14 cellular contexts compared by ENCODE assay signal in genomic region chr19:14474827-14475226, GRCh38. TPM values are rescaled to one million over a fixed set of nuclear protein-coding genes. Genes with fewer than 3 reads are reported as not detected.
DNase-seq lines count a peak whose midpoint lies in the region; ATAC-seq, FAIRE-seq and TF ChIP-seq lines count a peak whose summit lies in the region.
"Had no signal": no experiment of that assay in that cellular context is flagged by ENCODE, and none has a peak within 500 bp of the region (broad histone marks: within the 10 kb centered on the region; RNA-seq: fewer than 3 reads in every experiment).

No MANE protein-coding gene starts in this region.

- peak overlapping the region; percentile 32 for H3K4me3 Mint-ChIP-seq in activated T-helper 1 cell treated with anti-CD3 and anti-CD28 coated beads, Interleukin-12 subunit alpha, Interleukin-12 subunit beta, Interleukin-2, Interleukin-4 antibody, amounts not matched to agents 30 ng/mL and 10 ng/mL and 1 ng/mL, durations not matched to agents 14 hours and 24 hours and 36 hours

- ATAC-seq in HepG2 (peak; percentile 31), right lobe of liver (no peak)
- ATAC-seq: gastrocnemius medialis had no signal

- DNase-seq in HepG2 (ENCODE audit: low spot score) (no peak), right lobe of liver (no peak), kidney (peak; percentile 78), HUDEP-2 (lab: John Stamatoyannopoulos, UW; ENCODE audit: unreplicated experiment in 76 of 76) (no peak), MG63 (no peak), HCEC 1CT (no peak), Karpas-422 (no peak)
- DNase-seq in activated T-helper 1 cell treated with anti-CD3 and anti-CD28 coated beads, Interleukin-12 subunit alpha, Interleukin-12 subunit beta, Interleukin-2, Interleukin-4 antibody, amounts not matched to agents 30 ng/mL and 10 ng/mL and 1 ng/mL, durations not matched to agents 14 hours and 24 hours and 36 hours (ENCODE audit: low spot score), result no peak
- DNase-seq: activated CD4-positive, alpha-beta T cell treated with anti-CD3 and anti-CD28 coated beads for 4 hours; gastrocnemius medialis; midbrain; NCI-H1092; small intestine; stimulated activated naive CD4-positive, alpha-beta T cell treated with Interleukin-2 at 50 U/mL for 16 hours had no signal

- H3K4me1 ChIP-seq in HepG2 (ENCODE audit: insufficient read depth, low read length) (peaks cover 20% of the 10 kb centered on the region), right lobe of liver (peaks cover 0 to 19% (median 4%) of the 10 kb centered on the region in 4 donors), kidney (ENCODE audit: control insufficient read depth in 1 of 2, insufficient read depth in 1 of 2, low read depth in 1 of 2, low read length in 2 of 2) (peaks cover 0 to 24% of the 10 kb centered on the region in 2 donors), Karpas-422 (ENCODE audit: low read length) (peaks cover 16% of the 10 kb centered on the region)

- intact Hi-C loops in HepG2 (cut with micrococcal nuclease; ENCODE audit: unreplicated experiment), result no loop called here
- intact Hi-C loops in right lobe of liver (cut with DNase I), result no loop called here
- intact Hi-C loops in activated T-helper 1 cell treated with anti-CD3 and anti-CD28 coated beads, Interleukin-12 subunit alpha, Interleukin-12 subunit beta, Interleukin-2, Interleukin-4 antibody, amounts not matched to agents 30 ng/mL and 10 ng/mL and 1 ng/mL, durations not matched to agents 14 hours and 24 hours and 36 hours (cut with micrococcal nuclease), result loop anchor here (5.0 kb wide), 2 partner anchors 113 to 338 kb away; partner anchors contain the start of gene ASF1B
- intact Hi-C loops in kidney (cut with DNase I), result no loop called here

- peak overlapping the region; percentile 72 for H3K4me2 ChIP-seq in HepG2 (ENCODE audit: low read depth, low read length)
- H3K4me2 ChIP-seq in Karpas-422 (ENCODE audit: low read depth, low read length, poor library complexity, severe bottlenecking), result no peak overlapping the region

- H3K79me2 ChIP-seq in HepG2 (ENCODE audit: insufficient read depth, low read length) (no peaks in the 10 kb centered on the region), Karpas-422 (ENCODE audit: low read length) (no peaks in the 10 kb centered on the region)

- H3K27ac Mint-ChIP-seq in activated T-helper 1 cell treated with anti-CD3 and anti-CD28 coated beads, Interleukin-12 subunit alpha, Interleukin-12 subunit beta, Interleukin-2, Interleukin-4 antibody, amounts not matched to agents 30 ng/mL and 10 ng/mL and 1 ng/mL, durations not matched to agents 14 hours and 24 hours and 36 hours, result peak overlapping the region; percentile 4

- H4K20me1 ChIP-seq in HepG2 (ENCODE audit: insufficient read depth, low read length) (no peaks in the 10 kb centered on the region), Karpas-422 (ENCODE audit: insufficient read depth, low read depth, low read length) (0 out of 2 replicates have a peak, but pooled peaks cover 5% of the 10 kb centered on the region)

- H3K9me3 ChIP-seq in HepG2 (ENCODE audit: low read length) (no peaks in the 10 kb centered on the region), right lobe of liver (no peaks in the 10 kb centered on the region), kidney (ENCODE audit: control insufficient read depth in 1 of 2, low read length in 2 of 2) (no peaks in the 10 kb centered on the region), MG63 (no peaks in the 10 kb centered on the region), Karpas-422 (ENCODE audit: low read length) (no peaks in the 10 kb centered on the region)
- H3K9me3 ChIP-seq: gastrocnemius medialis had no signal

- whole genome bisulfite sequencing in HepG2 (ENCODE audit: low lambda C conversion rate), result 39% methylated on average over 5 of the region's 12 CpGs
- 42% methylated on average over 7 of the region's 12 CpGs for WGBS in right lobe of liver (ENCODE audit: insufficient coverage, low coverage, low lambda C conversion rate, missing lambda C conversion rate)

- no peak for TF ChIP-seq RAD21 in HepG2 (CRISPR knock-in tag; IDR thresholded peaks at IDR 0.05)

- TF ChIP-seq POLR2A in HepG2 (IDR thresholded peaks at IDR 0.05; ENCODE audit: insufficient read depth in 1 of 2, low read depth in 2 of 2, low read length in 2 of 2) (no peak), right lobe of liver (IDR thresholded peaks at IDR 0.05) (no peak)

- no peaks in the 10 kb centered on the region for H3K9me3 Mint-ChIP-seq in activated T-helper 1 cell treated with anti-CD3 and anti-CD28 coated beads, Interleukin-12 subunit alpha, Interleukin-12 subunit beta, Interleukin-2, Interleukin-4 antibody, amounts not matched to agents 30 ng/mL and 10 ng/mL and 1 ng/mL, durations not matched to agents 14 hours and 24 hours and 36 hours

- peaks cover 6% of the 10 kb centered on the region for H3K36me3 Mint-ChIP-seq in activated T-helper 1 cell treated with anti-CD3 and anti-CD28 coated beads, Interleukin-12 subunit alpha, Interleukin-12 subunit beta, Interleukin-2, Interleukin-4 antibody, amounts not matched to agents 30 ng/mL and 10 ng/mL and 1 ng/mL, durations not matched to agents 14 hours and 24 hours and 36 hours (ENCODE audit: low read depth)

- H3K9me2 ChIP-seq in Karpas-422 (replicated peaks; ENCODE audit: insufficient read depth, low read length), result no peaks in the 10 kb centered on the region

- TF ChIP-seq CTCF in HepG2 (CRISPR knock-in tag; IDR thresholded peaks at IDR 0.05) (no peak), right lobe of liver (IDR thresholded peaks at IDR 0.05) (no peak), kidney (IDR thresholded peaks at IDR 0.05; ENCODE audit: borderline replicate concordance, extremely low read depth, insufficient read depth) (no peak)

- CTCF ChIA-PET in HepG2 (lab: Yijun Ruan, JAX; ENCODE audit: low intra/inter-chr PET ratio, low total read pairs), result interaction anchor here (0.7 kb wide), 1 partner anchor 79 kb away, joined by 3 read pairs; no protein-coding TSS in a partner anchor

- H3K9ac ChIP-seq in HepG2 (ENCODE audit: insufficient read depth, low read depth, low read length), result no peak overlapping the region; the same call in 1 of the 2 replicates
- H3K9ac ChIP-seq in kidney (ENCODE audit: low read length in 2 of 2), result peak overlapping the region in 1 of 2 donors; percentile 34
- no peak overlapping the region for H3K9ac ChIP-seq in Karpas-422 (ENCODE audit: low read length)

- H3K27me3 Mint-ChIP-seq in activated T-helper 1 cell treated with anti-CD3 and anti-CD28 coated beads, Interleukin-12 subunit alpha, Interleukin-12 subunit beta, Interleukin-2, Interleukin-4 antibody, amounts not matched to agents 30 ng/mL and 10 ng/mL and 1 ng/mL, durations not matched to agents 14 hours and 24 hours and 36 hours (ENCODE audit: insufficient read depth), result peaks cover 17% of the 10 kb centered on the region

- H3K27ac ChIP-seq in HepG2 (ENCODE audit: extremely low read length, insufficient read depth, low read length), result no peak overlapping the region
- no peak overlapping the region for H3K27ac ChIP-seq in right lobe of liver
- peak overlapping the region in 1 of 2 donors; percentile 43 for H3K27ac ChIP-seq in kidney (ENCODE audit: low read depth in 2 of 2, low read length in 2 of 2)
- no peak overlapping the region for H3K27ac ChIP-seq in Karpas-422 (ENCODE audit: low read length)
- H3K27ac ChIP-seq: gastrocnemius medialis had no signal

- H3K27me3 ChIP-seq in HepG2 (ENCODE audit: control insufficient read depth in 1 of 2, insufficient read depth in 2 of 2, low read length in 2 of 2) (no peaks in the 10 kb centered on the region; a peak in 1 of 5 replicates), right lobe of liver (no peaks in the 10 kb centered on the region), MG63 (no peaks in the 10 kb centered on the region), Karpas-422 (ENCODE audit: low read length) (no peaks in the 10 kb centered on the region)

- no TSS peak for BruUV-seq in HepG2 (replicated peaks; lab: Mats Ljungman, UMichigan)

- POLR2A ChIA-PET in HepG2 (lab: Yijun Ruan, JAX), result no interaction called here

- TF ChIP-seq EP300 in HepG2 (IDR thresholded peaks at IDR 0.05; ENCODE audit: low read depth in 2 of 2, low read length in 2 of 2), result no peak
- TF ChIP-seq EP300 in HepG2 (CRISPR knock-in tag; IDR thresholded peaks at IDR 0.05; ENCODE audit: borderline replicate concordance), result no peak

- H3K4me1 Mint-ChIP-seq in activated T-helper 1 cell treated with anti-CD3 and anti-CD28 coated beads, Interleukin-12 subunit alpha, Interleukin-12 subunit beta, Interleukin-2, Interleukin-4 antibody, amounts not matched to agents 30 ng/mL and 10 ng/mL and 1 ng/mL, durations not matched to agents 14 hours and 24 hours and 36 hours (ENCODE audit: low read depth), result peaks cover 31% of the 10 kb centered on the region

- H3K36me3 ChIP-seq in HepG2 (replicated peaks in 1 of 2; ENCODE audit: control insufficient read depth in 1 of 2, insufficient read depth in 2 of 2, low read length in 2 of 2) (peaks cover 2 to 7% of the 10 kb centered on the region in 2 experiments; a peak in 3 of 5 replicates), right lobe of liver (peaks cover 0 to 7% (median under 1%) of the 10 kb centered on the region in 4 donors), kidney (ENCODE audit: control insufficient read depth in 1 of 2, insufficient read depth in 2 of 2, low read length in 2 of 2) (peaks cover 0 to 13% of the 10 kb centered on the region in 2 donors), MG63 (peaks cover 49% of the 10 kb centered on the region), Karpas-422 (ENCODE audit: insufficient read depth, low read length) (no peaks in the 10 kb centered on the region)

- FAIRE-seq in HepG2 (lab: Jason Lieb, UNC), result no peak
- FAIRE-seq in kidney (lab: Jason Lieb, UNC), result no peak
- FAIRE-seq: small intestine had no signal

- H2AFZ ChIP-seq in HepG2 (ENCODE audit: low read length), result no peak overlapping the region
- H2AFZ ChIP-seq in Karpas-422 (ENCODE audit: low read length), result no peak overlapping the region

- in situ Hi-C loops in HepG2 (cut with HindIII; ENCODE audit: extremely low pct_ligation_motif_present, low pct_unique_long_range_greater_than_20kb), result no loop called here

- peak overlapping the region in 2 of 3 experiments; percentile 28 to 58; a peak in 3 of 6 replicates for H3K4me3 ChIP-seq in HepG2 (replicated peaks in 1 of 3; ENCODE audit: insufficient read depth in 1 of 3, low read depth in 2 of 3, low read length in 3 of 3)
- no peak overlapping the region for H3K4me3 ChIP-seq in right lobe of liver
- H3K4me3 ChIP-seq in kidney (ENCODE audit: low read length in 2 of 2), result peak overlapping the region in 1 of 2 donors; percentile 41
- no peak overlapping the region for H3K4me3 ChIP-seq in MG63
- no peak overlapping the region for H3K4me3 ChIP-seq in Karpas-422 (ENCODE audit: low read length)

RNA-seq across cellular contexts. Expression of gene PTGER1, which starts 0.3 kb away (rescaled TPM):
- total RNA-seq in HepG2 (2016; rRNA removed; fragmentation: Illumina TruSeq; extraction: Trizol) (not detected in 2 replicates), right lobe of liver (under 1 TPM in 4 of 6 experiments, not detected in 2; 0.16 to 0.32 (median 0.29) TPM), kidney (19.0 TPM)
- 0.18 TPM in 1 of 2 replicates, not detected in the other for total RNA-seq in HepG2 (2016; cell fraction: cytosol; rRNA removed; fragmentation: Illumina TruSeq; extraction: Trizol; ENCODE audit: low read depth)
- not detected in 2 replicates for total RNA-seq in HepG2 (2016; cell fraction: insoluble cytoplasmic fraction; rRNA removed; fragmentation: Illumina TruSeq; extraction: Trizol)
- 0.14 and 0.15 TPM in 2 replicates for total RNA-seq in HepG2 (2016; cell fraction: membrane; rRNA removed; fragmentation: Illumina TruSeq; extraction: Trizol)
- not detected in 2 replicates for total RNA-seq in HepG2 (2016; cell fraction: nucleus; rRNA removed; fragmentation: Illumina TruSeq; extraction: Trizol)
- polyA plus RNA-seq in HepG2 (2011; rRNA removed) (0.13 and 0.24 TPM in 2 replicates), kidney (ENCODE audit: insufficient read depth, low read depth, low replicate concordance) (14.3 TPM)
- polyA plus RNA-seq in HepG2 (2011; cell fraction: cytosol; rRNA removed), result 0.14 and 0.27 TPM in 2 replicates
- 0.14 and 0.21 TPM in 2 replicates for polyA plus RNA-seq in HepG2 (2011; cell fraction: nucleus; rRNA removed)
- not detected in 2 replicates for polyA plus RNA-seq in HepG2 (2012)
- 0.09 TPM in 1 of 2 replicates, not detected in the other for polyA plus RNA-seq in HepG2 (2016; cell fraction: cytosol; fragmentation: Illumina TruSeq; extraction: Trizol; ENCODE audit: low read depth)
- not detected in 2 replicates for polyA plus RNA-seq in HepG2 (2016; cell fraction: insoluble cytoplasmic fraction; fragmentation: Illumina TruSeq; extraction: Trizol; ENCODE audit: low read depth)
- polyA plus RNA-seq in HepG2 (2016; cell fraction: membrane; fragmentation: Illumina TruSeq; extraction: Trizol; ENCODE audit: low read depth), result not detected in 2 replicates
- 0.44 TPM in 1 of 2 replicates, not detected in the other for polyA plus RNA-seq in HepG2 (2016; cell fraction: nucleus; fragmentation: Illumina TruSeq; extraction: Trizol; ENCODE audit: insufficient read depth, low read depth)
- 0.24 TPM in 1 of 2 replicates, not detected in the other for polyA minus RNA-seq in HepG2 (2011; rRNA and poly(A)+ RNA removed; ENCODE audit: low replicate concordance)
- polyA minus RNA-seq in HepG2 (2011; cell fraction: cytosol; rRNA and poly(A)+ RNA removed), result not detected in 2 replicates
- polyA minus RNA-seq in HepG2 (2011; cell fraction: nucleus; rRNA and poly(A)+ RNA removed), result not detected in 2 replicates
- total RNA-seq in activated T-helper 1 cell treated with anti-CD3 and anti-CD28 coated beads, Interleukin-12 subunit alpha, Interleukin-12 subunit beta, Interleukin-2, Interleukin-4 antibody, amounts not matched to agents 30 ng/mL and 10 ng/mL and 1 ng/mL, durations not matched to agents 14 hours and 24 hours and 36 hours, result 0.44 and 0.78 TPM in 2 replicates
- total RNA-seq in MG63 (2014; rRNA removed; shearing (Covaris generic); ENCODE audit: low replicate concordance), result not detected in 2 replicates
- total RNA-seq in Karpas-422 (2014; rRNA removed; shearing (Covaris generic); ENCODE audit: low replicate concordance), result not detected in 2 replicates

RNA-seq across cellular contexts. Expression of gene GIPC1, which starts 21.1 kb away (rescaled TPM):
- total RNA-seq in HepG2 (2016; rRNA removed; fragmentation: Illumina TruSeq; extraction: Trizol) (44.3 and 48.1 TPM in 2 replicates), right lobe of liver (10 to 100 TPM; 25.2 to 63.5 (median 29.8) TPM), kidney (94.6 TPM)
- total RNA-seq in HepG2 (2016; cell fraction: cytosol; rRNA removed; fragmentation: Illumina TruSeq; extraction: Trizol; ENCODE audit: low read depth), result 24.7 and 30.5 TPM in 2 replicates
- total RNA-seq in HepG2 (2016; cell fraction: insoluble cytoplasmic fraction; rRNA removed; fragmentation: Illumina TruSeq; extraction: Trizol), result 46.7 and 53.0 TPM in 2 replicates
- 34.5 and 47.8 TPM in 2 replicates for total RNA-seq in HepG2 (2016; cell fraction: membrane; rRNA removed; fragmentation: Illumina TruSeq; extraction: Trizol)
- total RNA-seq in HepG2 (2016; cell fraction: nucleus; rRNA removed; fragmentation: Illumina TruSeq; extraction: Trizol), result 19.0 and 25.5 TPM in 2 replicates
- polyA plus RNA-seq in HepG2 (2011; rRNA removed) (27.1 and 32.8 TPM in 2 replicates), kidney (ENCODE audit: insufficient read depth, low read depth, low replicate concordance) (137 TPM)
- polyA plus RNA-seq in HepG2 (2011; cell fraction: cytosol; rRNA removed), result 26.8 and 37.9 TPM in 2 replicates
- 27.4 and 33.0 TPM in 2 replicates for polyA plus RNA-seq in HepG2 (2011; cell fraction: nucleus; rRNA removed)
- 13.4 and 20.7 TPM in 2 replicates for polyA plus RNA-seq in HepG2 (2012)
- 24.6 and 33.2 TPM in 2 replicates for polyA plus RNA-seq in HepG2 (2016; cell fraction: cytosol; fragmentation: Illumina TruSeq; extraction: Trizol; ENCODE audit: low read depth)
- 49.5 and 56.2 TPM in 2 replicates for polyA plus RNA-seq in HepG2 (2016; cell fraction: insoluble cytoplasmic fraction; fragmentation: Illumina TruSeq; extraction: Trizol; ENCODE audit: low read depth)
- polyA plus RNA-seq in HepG2 (2016; cell fraction: membrane; fragmentation: Illumina TruSeq; extraction: Trizol; ENCODE audit: low read depth), result 38.6 and 41.5 TPM in 2 replicates
- polyA plus RNA-seq in HepG2 (2016; cell fraction: nucleus; fragmentation: Illumina TruSeq; extraction: Trizol; ENCODE audit: insufficient read depth, low read depth), result 48.3 and 51.4 TPM in 2 replicates
- 30.0 and 63.8 TPM in 2 replicates for polyA minus RNA-seq in HepG2 (2011; rRNA and poly(A)+ RNA removed; ENCODE audit: low replicate concordance)
- polyA minus RNA-seq in HepG2 (2011; cell fraction: cytosol; rRNA and poly(A)+ RNA removed), result 17.9 and 20.6 TPM in 2 replicates
- 9.7 and 11.3 TPM in 2 replicates for polyA minus RNA-seq in HepG2 (2011; cell fraction: nucleus; rRNA and poly(A)+ RNA removed)
- 42.9 and 43.7 TPM in 2 replicates for total RNA-seq in activated T-helper 1 cell treated with anti-CD3 and anti-CD28 coated beads, Interleukin-12 subunit alpha, Interleukin-12 subunit beta, Interleukin-2, Interleukin-4 antibody, amounts not matched to agents 30 ng/mL and 10 ng/mL and 1 ng/mL, durations not matched to agents 14 hours and 24 hours and 36 hours
- 111 and 196 TPM in 2 replicates for total RNA-seq in MG63 (2014; rRNA removed; shearing (Covaris generic); ENCODE audit: low replicate concordance)
- total RNA-seq in Karpas-422 (2014; rRNA removed; shearing (Covaris generic); ENCODE audit: low replicate concordance), result 1.9 and 4.6 TPM in 2 replicates

RNA-seq across cellular contexts. Expression of gene PKN1, which starts 41.7 kb away (rescaled TPM):
- 46.5 and 54.5 TPM in 2 replicates for total RNA-seq in HepG2 (2016; rRNA removed; fragmentation: Illumina TruSeq; extraction: Trizol)
- total RNA-seq in HepG2 (2016; cell fraction: cytosol; rRNA removed; fragmentation: Illumina TruSeq; extraction: Trizol; ENCODE audit: low read depth), result 74.4 and 78.2 TPM in 2 replicates
- total RNA-seq in HepG2 (2016; cell fraction: insoluble cytoplasmic fraction; rRNA removed; fragmentation: Illumina TruSeq; extraction: Trizol), result 36.1 and 53.0 TPM in 2 replicates
- total RNA-seq in HepG2 (2016; cell fraction: membrane; rRNA removed; fragmentation: Illumina TruSeq; extraction: Trizol), result 120 and 131 TPM in 2 replicates
- total RNA-seq in HepG2 (2016; cell fraction: nucleus; rRNA removed; fragmentation: Illumina TruSeq; extraction: Trizol), result 29.1 and 29.6 TPM in 2 replicates
- 45.7 and 48.2 TPM in 2 replicates for polyA plus RNA-seq in HepG2 (2011; rRNA removed)
- polyA plus RNA-seq in HepG2 (2011; cell fraction: cytosol; rRNA removed), result 48.8 and 73.1 TPM in 2 replicates
- 78.9 and 92.6 TPM in 2 replicates for polyA plus RNA-seq in HepG2 (2011; cell fraction: nucleus; rRNA removed)
- 40.5 and 49.8 TPM in 2 replicates for polyA plus RNA-seq in HepG2 (2012)
- 89.7 and 95.6 TPM in 2 replicates for polyA plus RNA-seq in HepG2 (2016; cell fraction: cytosol; fragmentation: Illumina TruSeq; extraction: Trizol; ENCODE audit: low read depth)
- polyA plus RNA-seq in HepG2 (2016; cell fraction: insoluble cytoplasmic fraction; fragmentation: Illumina TruSeq; extraction: Trizol; ENCODE audit: low read depth), result 45.9 and 57.2 TPM in 2 replicates
- polyA plus RNA-seq in HepG2 (2016; cell fraction: membrane; fragmentation: Illumina TruSeq; extraction: Trizol; ENCODE audit: low read depth), result 121 and 146 TPM in 2 replicates
- 61.0 and 63.7 TPM in 2 replicates for polyA plus RNA-seq in HepG2 (2016; cell fraction: nucleus; fragmentation: Illumina TruSeq; extraction: Trizol; ENCODE audit: insufficient read depth, low read depth)
- 114 and 142 TPM in 2 replicates for polyA minus RNA-seq in HepG2 (2011; rRNA and poly(A)+ RNA removed; ENCODE audit: low replicate concordance)
- polyA minus RNA-seq in HepG2 (2011; cell fraction: cytosol; rRNA and poly(A)+ RNA removed), result 48.8 and 53.1 TPM in 2 replicates
- 13.8 and 17.4 TPM in 2 replicates for polyA minus RNA-seq in HepG2 (2011; cell fraction: nucleus; rRNA and poly(A)+ RNA removed)
- 10 to 100 TPM; 19.5 to 49.4 (median 34.1) TPM for total RNA-seq in right lobe of liver
- 151 and 180 TPM in 2 replicates for total RNA-seq in activated T-helper 1 cell treated with anti-CD3 and anti-CD28 coated beads, Interleukin-12 subunit alpha, Interleukin-12 subunit beta, Interleukin-2, Interleukin-4 antibody, amounts not matched to agents 30 ng/mL and 10 ng/mL and 1 ng/mL, durations not matched to agents 14 hours and 24 hours and 36 hours
- 103 TPM for total RNA-seq in kidney
- polyA plus RNA-seq in kidney (ENCODE audit: insufficient read depth, low read depth, low replicate concordance), result 67.7 TPM
- total RNA-seq in MG63 (2014; rRNA removed; shearing (Covaris generic); ENCODE audit: low replicate concordance), result 105 and 128 TPM in 2 replicates
- total RNA-seq in Karpas-422 (2014; rRNA removed; shearing (Covaris generic); ENCODE audit: low replicate concordance), result 66.3 and 186 TPM in 2 replicates

RNA-seq across cellular contexts. Expression of gene DNAJB1, which starts 43.4 kb away (rescaled TPM):
- total RNA-seq in HepG2 (2016; rRNA removed; fragmentation: Illumina TruSeq; extraction: Trizol), result 87.5 and 101 TPM in 2 replicates
- total RNA-seq in HepG2 (2016; cell fraction: cytosol; rRNA removed; fragmentation: Illumina TruSeq; extraction: Trizol; ENCODE audit: low read depth), result 43.8 and 48.3 TPM in 2 replicates
- total RNA-seq in HepG2 (2016; cell fraction: insoluble cytoplasmic fraction; rRNA removed; fragmentation: Illumina TruSeq; extraction: Trizol), result 87.7 and 97.3 TPM in 2 replicates
- total RNA-seq in HepG2 (2016; cell fraction: membrane; rRNA removed; fragmentation: Illumina TruSeq; extraction: Trizol), result 100 and 105 TPM in 2 replicates
- 40.6 and 45.4 TPM in 2 replicates for total RNA-seq in HepG2 (2016; cell fraction: nucleus; rRNA removed; fragmentation: Illumina TruSeq; extraction: Trizol)
- polyA plus RNA-seq in HepG2 (2011; rRNA removed), result 97.3 and 108 TPM in 2 replicates
- 90.1 and 116 TPM in 2 replicates for polyA plus RNA-seq in HepG2 (2011; cell fraction: cytosol; rRNA removed)
- polyA plus RNA-seq in HepG2 (2011; cell fraction: nucleus; rRNA removed), result 41.8 and 55.7 TPM in 2 replicates
- polyA plus RNA-seq in HepG2 (2012), result 45.3 and 99.6 TPM in 2 replicates
- 43.8 and 48.0 TPM in 2 replicates for polyA plus RNA-seq in HepG2 (2016; cell fraction: cytosol; fragmentation: Illumina TruSeq; extraction: Trizol; ENCODE audit: low read depth)
- polyA plus RNA-seq in HepG2 (2016; cell fraction: insoluble cytoplasmic fraction; fragmentation: Illumina TruSeq; extraction: Trizol; ENCODE audit: low read depth), result 139 and 144 TPM in 2 replicates
- 72.7 and 75.0 TPM in 2 replicates for polyA plus RNA-seq in HepG2 (2016; cell fraction: membrane; fragmentation: Illumina TruSeq; extraction: Trizol; ENCODE audit: low read depth)
- polyA plus RNA-seq in HepG2 (2016; cell fraction: nucleus; fragmentation: Illumina TruSeq; extraction: Trizol; ENCODE audit: insufficient read depth, low read depth), result 76.4 and 83.8 TPM in 2 replicates
- 94.0 and 151 TPM in 2 replicates for polyA minus RNA-seq in HepG2 (2011; rRNA and poly(A)+ RNA removed; ENCODE audit: low replicate concordance)
- polyA minus RNA-seq in HepG2 (2011; cell fraction: cytosol; rRNA and poly(A)+ RNA removed), result 34.2 and 35.4 TPM in 2 replicates
- 42.7 and 47.7 TPM in 2 replicates for polyA minus RNA-seq in HepG2 (2011; cell fraction: nucleus; rRNA and poly(A)+ RNA removed)
- total RNA-seq in right lobe of liver, result 10 to 100 TPM; 35.7 to 76.8 (median 52.1) TPM
- 104 and 120 TPM in 2 replicates for total RNA-seq in activated T-helper 1 cell treated with anti-CD3 and anti-CD28 coated beads, Interleukin-12 subunit alpha, Interleukin-12 subunit beta, Interleukin-2, Interleukin-4 antibody, amounts not matched to agents 30 ng/mL and 10 ng/mL and 1 ng/mL, durations not matched to agents 14 hours and 24 hours and 36 hours
- 77.9 TPM for total RNA-seq in kidney
- polyA plus RNA-seq in kidney (ENCODE audit: insufficient read depth, low read depth, low replicate concordance), result 122 TPM
- 133 and 164 TPM in 2 replicates for total RNA-seq in MG63 (2014; rRNA removed; shearing (Covaris generic); ENCODE audit: low replicate concordance)
- total RNA-seq in Karpas-422 (2014; rRNA removed; shearing (Covaris generic); ENCODE audit: low replicate concordance), result 39.7 and 49.0 TPM in 2 replicates

RNA-seq across cellular contexts. Expression of gene TECR, which starts 54.6 kb away (rescaled TPM):
- total RNA-seq in HepG2 (2016; rRNA removed; fragmentation: Illumina TruSeq; extraction: Trizol) (25.9 and 54.9 TPM in 2 replicates), right lobe of liver (10 to 100 TPM; 37.9 to 99.0 (median 77.0) TPM), kidney (132 TPM)
- 25.1 and 26.1 TPM in 2 replicates for total RNA-seq in HepG2 (2016; cell fraction: cytosol; rRNA removed; fragmentation: Illumina TruSeq; extraction: Trizol; ENCODE audit: low read depth)
- total RNA-seq in HepG2 (2016; cell fraction: insoluble cytoplasmic fraction; rRNA removed; fragmentation: Illumina TruSeq; extraction: Trizol), result 24.8 and 55.4 TPM in 2 replicates
- 23.9 and 26.8 TPM in 2 replicates for total RNA-seq in HepG2 (2016; cell fraction: membrane; rRNA removed; fragmentation: Illumina TruSeq; extraction: Trizol)
- total RNA-seq in HepG2 (2016; cell fraction: nucleus; rRNA removed; fragmentation: Illumina TruSeq; extraction: Trizol), result 68.9 and 76.1 TPM in 2 replicates
- polyA plus RNA-seq in HepG2 (2011; rRNA removed) (121 and 137 TPM in 2 replicates), kidney (ENCODE audit: insufficient read depth, low read depth, low replicate concordance) (280 TPM)
- 131 and 134 TPM in 2 replicates for polyA plus RNA-seq in HepG2 (2011; cell fraction: cytosol; rRNA removed)
- 178 and 205 TPM in 2 replicates for polyA plus RNA-seq in HepG2 (2011; cell fraction: nucleus; rRNA removed)
- 94.0 and 122 TPM in 2 replicates for polyA plus RNA-seq in HepG2 (2012)
- 70.2 and 77.8 TPM in 2 replicates for polyA plus RNA-seq in HepG2 (2016; cell fraction: cytosol; fragmentation: Illumina TruSeq; extraction: Trizol; ENCODE audit: low read depth)
- polyA plus RNA-seq in HepG2 (2016; cell fraction: insoluble cytoplasmic fraction; fragmentation: Illumina TruSeq; extraction: Trizol; ENCODE audit: low read depth), result 52.7 and 78.7 TPM in 2 replicates
- 63.3 and 69.9 TPM in 2 replicates for polyA plus RNA-seq in HepG2 (2016; cell fraction: membrane; fragmentation: Illumina TruSeq; extraction: Trizol; ENCODE audit: low read depth)
- 231 and 244 TPM in 2 replicates for polyA plus RNA-seq in HepG2 (2016; cell fraction: nucleus; fragmentation: Illumina TruSeq; extraction: Trizol; ENCODE audit: insufficient read depth, low read depth)
- polyA minus RNA-seq in HepG2 (2011; rRNA and poly(A)+ RNA removed; ENCODE audit: low replicate concordance), result 243 and 582 TPM in 2 replicates
- 99.1 and 118 TPM in 2 replicates for polyA minus RNA-seq in HepG2 (2011; cell fraction: cytosol; rRNA and poly(A)+ RNA removed)
- polyA minus RNA-seq in HepG2 (2011; cell fraction: nucleus; rRNA and poly(A)+ RNA removed), result 62.2 and 64.2 TPM in 2 replicates
- total RNA-seq in activated T-helper 1 cell treated with anti-CD3 and anti-CD28 coated beads, Interleukin-12 subunit alpha, Interleukin-12 subunit beta, Interleukin-2, Interleukin-4 antibody, amounts not matched to agents 30 ng/mL and 10 ng/mL and 1 ng/mL, durations not matched to agents 14 hours and 24 hours and 36 hours, result 110 and 120 TPM in 2 replicates
- 143 and 165 TPM in 2 replicates for total RNA-seq in MG63 (2014; rRNA removed; shearing (Covaris generic); ENCODE audit: low replicate concordance)
- total RNA-seq in Karpas-422 (2014; rRNA removed; shearing (Covaris generic); ENCODE audit: low replicate concordance), result 45.1 and 81.4 TPM in 2 replicates

Comparison
In these comparisons a context has a peak if more than half of its experiments do, and no peak if none do; other contexts are left out.
1. H3K4me3 ChIP-seq: peak in HepG2 (2 of 3); none in right lobe of liver (0 of 3), MG63 (single experiment) and Karpas-422 (single experiment).
2. RNA of gene PTGER1, which starts 0.3 kb away (total RNA-seq): 19.0 TPM in kidney (single experiment); 0.44 to 0.78 TPM in activated T-helper 1 cell treated with anti-CD3 and anti-CD28 coated beads, Interleukin-12 subunit alpha, Interleukin-12 subunit beta, Interleukin-2, Interleukin-4 antibody, amounts not matched to agents 30 ng/mL and 10 ng/mL and 1 ng/mL, durations not matched to agents 14 hours and 24 hours and 36 hours, 0.16 to 0.32 TPM in right lobe of liver, not detected in Karpas-422, 0.14 to 0.18 TPM in HepG2 and not detected in MG63; every median in the first group is over 10 times any median in the second.